ENCODE assay signal across 9 cellular contexts in genomic region chr9:128901822-128902221, GRCh38. TPM values are rescaled to one million over a fixed set of nuclear protein-coding genes. Genes with fewer than 3 reads are reported as not detected.
DNase-seq lines count a peak whose midpoint lies in the region; ATAC-seq and TF ChIP-seq lines count a peak whose summit lies in the region.
"Had no signal": no experiment of that assay in that cellular context is flagged by ENCODE, and none has a peak within 500 bp of the region (broad histone marks: within the 10 kb centered on the region; RNA-seq: fewer than 3 reads in every experiment).

No MANE protein-coding gene starts in this region.

- H3K27ac ChIP-seq in colonic mucosa (peak overlapping the region; percentile 68), spleen (peak overlapping the region; percentile 74 to 93 (median 86))

- peak overlapping the region in 1 of 2 donors; percentile 51 for H3K9ac ChIP-seq in colonic mucosa (ENCODE audit: low read depth in 2 of 2, low read length in 2 of 2)

- H3K27me3 ChIP-seq in colonic mucosa = no peaks in the 10 kb centered on the region
- H3K27me3 ChIP-seq in spleen (replicated peaks in 1 of 7) = no peaks in the 10 kb centered on the region

- no peak for TF ChIP-seq CTCF in colonic mucosa (IDR thresholded peaks at IDR 0.05)
- no peak for TF ChIP-seq CTCF in spleen (IDR thresholded peaks at IDR 0.05 in 8 of 11, conservative IDR thresholded peaks at IDR 0.05 in 3 of 11)

- intact Hi-C loops in colonic mucosa (cut with DNase I) = no loop called here
- intact Hi-C loops in spleen (cut with DNase I; ENCODE audit: low total_unique reads) = no loop called here

- H3K4me1 ChIP-seq in colonic mucosa = peaks cover 13% of the 10 kb centered on the region
- peaks cover 37 to 90% (median 55%) of the 10 kb centered on the region in 6 donors for H3K4me1 ChIP-seq in spleen

- WGBS in spleen, 5 donors = 66 to 79% (median 75%) methylated on average over 3 to 5 of the region's 5 CpGs

- TF ChIP-seq POLR2A in spleen (IDR thresholded peaks at IDR 0.05) = no peak

- no peak for DNase-seq in colonic mucosa
- DNase-seq in spleen = peak; percentile 80
- no peak for DNase-seq in dermis blood vessel endothelial cell
- no peak for DNase-seq in HPDE6-E6E7 (ENCODE audit: extremely low spot score)
- DNase-seq in NCI-H2196 (lab: John Stamatoyannopoulos, UW; ENCODE audit: unreplicated experiment) = no peak
- no peak for DNase-seq in NCI-H526 treated with DMSO at 0.1 percent for 48 hours (lab: John Stamatoyannopoulos, UW)

- H3K9me3 ChIP-seq in colonic mucosa (no peaks in the 10 kb centered on the region), spleen (no peaks in the 10 kb centered on the region)

- no peaks in the 10 kb centered on the region for H3K36me3 ChIP-seq in colonic mucosa
- H3K36me3 ChIP-seq in spleen = peaks cover 0 to 35% (median 7%) of the 10 kb centered on the region in 6 donors

- ATAC-seq in GM18519 (IDR thresholded peaks at IDR 0.05; ENCODE audit: low FRiP score, unreplicated experiment) (peak; percentile 10), HG03460 (IDR thresholded peaks at IDR 0.05; ENCODE audit: unreplicated experiment) (peak; percentile 9)

- H3K4me3 ChIP-seq in colonic mucosa (no peak overlapping the region), spleen (peak overlapping the region in 1 of 8 donors; percentile 42)
- H3K4me3 ChIP-seq: lung had no signal

RNA-seq across cellular contexts. Expression of gene PHYHD1, which starts 19.0 kb away (rescaled TPM):
- total RNA-seq in colonic mucosa (1 to 10 TPM; 1.8 to 6.6 TPM), spleen (10 to 100 TPM in 5 of 7 donors, 1 to 10 TPM in 2; 7.2 to 22.3 (median 10.9) TPM), dermis blood vessel endothelial cell (0.85 TPM in 1 of 2 replicates, not detected in the other)
- polyA plus RNA-seq in spleen = 10 to 100 TPM; 12.0 to 13.2 (median 13.2) TPM

RNA-seq across cellular contexts. Expression of gene LRRC8A, which starts 19.9 kb away (rescaled TPM):
- 10 to 100 TPM; 26.5 to 31.5 TPM for total RNA-seq in colonic mucosa
- 10 to 100 TPM; 22.8 to 59.0 (median 39.1) TPM for total RNA-seq in spleen
- 10 to 100 TPM in 1 of 3 donors, 1 to 10 TPM in 2; 3.5 to 10.3 (median 5.8) TPM for polyA plus RNA-seq in spleen
- total RNA-seq in dermis blood vessel endothelial cell = 102 and 154 TPM in 2 replicates

RNA-seq across cellular contexts. Expression of gene KYAT1, which starts 20.1 kb away (rescaled TPM):
- total RNA-seq in colonic mucosa (1 to 10 TPM; 2.0 to 5.1 TPM), spleen (1 to 10 TPM; 4.7 to 8.7 (median 6.4) TPM), dermis blood vessel endothelial cell (5.3 and 9.7 TPM in 2 replicates)
- 10 to 100 TPM in 1 of 3 donors, 1 to 10 TPM in 2; 6.6 to 19.9 (median 7.9) TPM for polyA plus RNA-seq in spleen

RNA-seq across cellular contexts. Expression of gene DOLK, which starts 45.6 kb away (rescaled TPM):
- total RNA-seq in colonic mucosa = 10 to 100 TPM in 1 of 2 donors, 1 to 10 TPM in 1; 7.9 to 15.8 TPM
- 10 to 100 TPM in 5 of 7 donors, 1 to 10 TPM in 2; 8.0 to 16.3 (median 12.6) TPM for total RNA-seq in spleen
- polyA plus RNA-seq in spleen = 1 to 10 TPM; 5.3 to 8.4 (median 6.5) TPM
- 38.4 and 45.6 TPM in 2 replicates for total RNA-seq in dermis blood vessel endothelial cell

RNA-seq across cellular contexts. Expression of gene NUP188, which starts 45.7 kb away (rescaled TPM):
- total RNA-seq in colonic mucosa (10 to 100 TPM; 26.8 to 43.9 TPM), spleen (10 to 100 TPM; 44.2 to 72.5 (median 58.7) TPM), dermis blood vessel endothelial cell (45.6 and 94.3 TPM in 2 replicates)
- polyA plus RNA-seq in spleen = 10 to 100 TPM; 11.0 to 16.4 (median 11.1) TPM
